In the genomic region with DNA sequence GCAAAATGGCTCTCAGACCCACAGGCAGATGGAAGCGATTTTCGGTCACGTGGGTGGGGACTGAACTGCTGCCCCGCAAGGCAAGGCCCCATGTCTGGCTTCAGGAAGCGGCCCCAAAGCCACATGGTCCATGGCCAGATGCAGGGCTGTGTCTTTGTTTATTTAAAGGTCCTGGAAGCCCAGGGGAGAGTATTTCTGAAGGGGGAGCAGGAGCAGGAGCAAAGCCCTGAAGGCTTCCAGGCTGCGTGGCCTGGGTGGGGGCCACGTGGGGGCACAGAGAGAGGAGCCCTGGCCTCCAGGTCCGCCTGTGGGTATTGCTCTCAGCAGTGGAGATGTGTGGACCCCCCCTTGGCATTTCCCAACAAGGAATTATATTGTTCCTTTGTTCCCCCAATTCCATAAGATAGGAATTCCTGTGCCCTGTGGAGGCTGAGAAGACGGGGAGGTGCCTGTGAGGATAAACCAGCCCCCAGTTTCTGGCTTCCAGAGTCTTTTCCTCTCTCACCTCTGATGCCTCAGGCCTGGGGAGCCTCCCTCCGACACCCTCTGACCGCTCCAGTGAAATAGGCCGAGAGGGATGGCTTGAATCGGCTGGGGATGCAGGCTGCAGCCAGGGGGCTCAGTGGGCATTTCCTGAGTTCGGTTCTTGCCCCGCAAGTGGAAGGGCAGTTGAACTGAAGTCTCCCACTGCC, we compare ENCODE assay signal across 13 cellular contexts.
A peak's percentile ranks its signal among the peaks of the same experiment; 100 is the strongest.
DNase-seq lines count a peak whose midpoint lies in the region; TF ChIP-seq lines count a peak whose summit lies in the region.
"Had no signal": no experiment of that assay in that cellular context is flagged by ENCODE, and none has a peak within 500 bp of the region (broad histone marks: within the 10 kb centered on the region; RNA-seq: fewer than 3 reads in every experiment).

No MANE protein-coding gene starts in this region.

- H3K56ac ChIP-seq in H9 (ENCODE audit: insufficient read length, low read depth, low read length), result no peak overlapping the region

- no peaks in the 10 kb centered on the region for H3K23me2 ChIP-seq in H9 (ENCODE audit: insufficient read length, low read depth, low read length, poor library complexity, severe bottlenecking)

- DNase-seq in A673 (ENCODE audit: low spot score), result no peak
- no peak for DNase-seq in H9
- no peak for DNase-seq in astrocyte of the spinal cord (ENCODE audit: low read depth, low spot score)
- no peak for DNase-seq in mesothelial cell of epicardium (ENCODE audit: low spot score in 2 of 2, unreplicated experiment in 2 of 2)
- no peak for DNase-seq in NOMO-1 (lab: John Stamatoyannopoulos, UW; ENCODE audit: unreplicated experiment in 2 of 2)
- no peak for DNase-seq in central memory CD4-positive, alpha-beta T cell
- DNase-seq in UCSD-AML1 (lab: John Stamatoyannopoulos, UW; ENCODE audit: unreplicated experiment), result no peak
- DNase-seq in GM13977 (ENCODE audit: low spot score), result no peak
- DNase-seq: activated T-cell treated with anti-CD3 and anti-CD28 coated beads, Interleukin-2, amount 50 U/mL, for 48 hours; NCI-H526 treated with DMSO at 0.1 percent for 48 hours; T-helper 9 cell had no signal

- no peak overlapping the region for H4K5ac ChIP-seq in H9 (ENCODE audit: insufficient read length, low read depth, low read length)

- H3K4me1 ChIP-seq in A673 (ENCODE audit: insufficient read depth, low read length, poor library complexity, severe bottlenecking) (peaks cover 59% of the 10 kb centered on the region), H9 (ENCODE audit: insufficient read depth, low read length) (peaks cover 2% of the 10 kb centered on the region; the same call in 1 of the 2 replicates)

- BruUV-seq in A673 (replicated peaks; lab: Mats Ljungman, UMichigan), result no TSS peak

- H3K27ac ChIP-seq in A673 (ENCODE audit: low read depth, low read length, poor library complexity, severe bottlenecking), result peak overlapping the region; percentile 65
- no peak overlapping the region for H3K27ac ChIP-seq in H9 (ENCODE audit: insufficient read length, low read depth, low read length)
- H3K27ac ChIP-seq: KMS-11 had no signal

- H3K4me2 ChIP-seq in H9 (ENCODE audit: insufficient read depth, insufficient read length, low read length), result no peak overlapping the region
- H3K4me2 ChIP-seq: KMS-11 had no signal

- peak overlapping the region; percentile 17 for H3K18ac ChIP-seq in H9 (ENCODE audit: insufficient read length, low read depth, low read length)

- H3K4me3 ChIP-seq in A673 (ENCODE audit: low read depth, low read length, poor library complexity, severe bottlenecking), result no peak overlapping the region
- H3K4me3 ChIP-seq in astrocyte of the spinal cord (ENCODE audit: low read depth, low read length), result no peak overlapping the region

- H3K27me3 ChIP-seq in A673 (replicated peaks; ENCODE audit: insufficient read depth, low read depth, low read length, poor library complexity) (no peaks in the 10 kb centered on the region), H9 (ENCODE audit: insufficient read depth, low read length) (no peaks in the 10 kb centered on the region)

- H3K14ac ChIP-seq in H9 (ENCODE audit: insufficient read depth, low read length), result peak overlapping the region; percentile 64

- peaks cover 8% of the 10 kb centered on the region for H3K36me3 ChIP-seq in A673 (ENCODE audit: insufficient read depth, low read length, poor library complexity, severe bottlenecking)

- CTCF ChIA-PET in A673 (lab: Charles Lee), result no interaction called here

- H3K4me1 Mint-ChIP-seq in H9, result peaks cover 43 to 55% of the 10 kb centered on the region in 2 experiments
- H3K4me1 Mint-ChIP-seq in mesothelial cell of epicardium, result peaks cover 59% of the 10 kb centered on the region

- POLR2A ChIA-PET in A673 (lab: Charles Lee; ENCODE audit: low non-redundant PET), result no interaction called here

- WGBS in H9 (ENCODE audit: extremely low coverage, insufficient read length, low lambda C conversion rate), result no CpG with 5 or more reads among the region's 15 CpGs

- H3K27ac Mint-ChIP-seq in H9 (peak overlapping the region; percentile 86 to 93 (median 89)), mesothelial cell of epicardium (peak overlapping the region; percentile 84)

- H4K8ac ChIP-seq in H9 (replicated peaks; ENCODE audit: insufficient read length, low read depth, low read length), result no peak overlapping the region

- H2BK20ac ChIP-seq in H9 (ENCODE audit: low read depth, low read length, poor library complexity, severe bottlenecking), result no peak overlapping the region

- no peak overlapping the region; the same call in 1 of the 2 replicates for H3K4ac ChIP-seq in H9 (ENCODE audit: low read depth, low read length)

- H3K79me1 ChIP-seq in H9 (ENCODE audit: insufficient read depth, low read depth, low read length, poor library complexity, severe bottlenecking), result peaks cover 4% of the 10 kb centered on the region

- H3K27me3 Mint-ChIP-seq in H9 (ENCODE audit: low read depth) (no peaks in the 10 kb centered on the region), mesothelial cell of epicardium (ENCODE audit: low read depth) (no peaks in the 10 kb centered on the region)

- in situ Hi-C loops in astrocyte of the spinal cord (cut with HindIII; ENCODE audit: low sequenced_read_pairs), result no loop called here
- in situ Hi-C loops in GM13977 (cut with MboI; ENCODE audit: low pct_unique_long_range_greater_than_20kb, low sequenced_read_pairs, unreplicated experiment), result no loop called here

- H2BK120ac ChIP-seq in H9 (ENCODE audit: low read depth, low read length, poor library complexity, severe bottlenecking), result no peak overlapping the region

- H3K36me3 Mint-ChIP-seq in H9 (ENCODE audit: insufficient read depth in 1 of 3, low read depth in 3 of 3) (peaks cover 5 to 10% (median 8%) of the 10 kb centered on the region in 3 experiments), mesothelial cell of epicardium (peaks cover 8% of the 10 kb centered on the region)

- peaks cover 14% of the 10 kb centered on the region; the same call in 1 of the 2 replicates for H3K79me2 ChIP-seq in H9 (ENCODE audit: insufficient read depth, low read length)

- H3K4me3 Mint-ChIP-seq in H9, result no peak overlapping the region; a peak in 2 of 5 replicates
- H3K4me3 Mint-ChIP-seq in mesothelial cell of epicardium, result no peak overlapping the region
- H3K4me3 Mint-ChIP-seq: CD14-positive monocyte had no signal

- H3K9me3 ChIP-seq in A673 (ENCODE audit: low read depth, low read length, poor library complexity, severe bottlenecking), result no peaks in the 10 kb centered on the region
- H3K9me3 ChIP-seq in H9 (ENCODE audit: control insufficient read depth, low read depth, low read length), result no peaks in the 10 kb centered on the region

- no peak overlapping the region for H3K9ac ChIP-seq in H9 (ENCODE audit: extremely low read depth, insufficient read length, low read length)
- H3K9ac ChIP-seq: KMS-11 had no signal

- TF ChIP-seq CTCF in A673 (conservative IDR thresholded peaks at IDR 0.05; ENCODE audit: low read depth, low read length) (no peak), H9 (conservative IDR thresholded peaks at IDR 0.05) (no peak; the same call in 2 of the 3 replicates), astrocyte of the spinal cord (IDR thresholded peaks at IDR 0.05; ENCODE audit: low read depth, low read length) (peak; percentile 9), mesothelial cell of epicardium (IDR thresholded peaks at IDR 0.05; ENCODE audit: unreplicated experiment) (no peak), GM13977 (IDR thresholded peaks at IDR 0.05; ENCODE audit: extremely low read depth, insufficient read depth, missing control alignments) (no peak)

- no peaks in the 10 kb centered on the region for H4K20me1 ChIP-seq in H9 (ENCODE audit: control insufficient read depth, insufficient read depth, insufficient read length)

- no peak overlapping the region for H2AK5ac ChIP-seq in H9 (ENCODE audit: insufficient read length, low read length)

- no peak overlapping the region for H3T11ph ChIP-seq in H9 (ENCODE audit: low read length)

- H2AFZ ChIP-seq in H9 (ENCODE audit: low read length), result no peak overlapping the region

- no peak overlapping the region for H2BK12ac ChIP-seq in H9 (ENCODE audit: insufficient read length, low read depth, low read length)

- no peak overlapping the region for H3K23ac ChIP-seq in H9 (ENCODE audit: insufficient read length, low read depth, low read length)

- no peak overlapping the region for H2BK5ac ChIP-seq in H9 (ENCODE audit: insufficient read length, low read length)

- no peak overlapping the region for H2BK15ac ChIP-seq in H9 (ENCODE audit: low read depth, low read length)

- H3K9me3 Mint-ChIP-seq in H9, result no peaks in the 10 kb centered on the region
- H3K9me3 Mint-ChIP-seq in mesothelial cell of epicardium, result no peaks in the 10 kb centered on the region

- H4K91ac ChIP-seq in H9 (ENCODE audit: insufficient read length, low read depth, low read length), result no peak overlapping the region

- intact Hi-C loops in A673 (cut with micrococcal nuclease; ENCODE audit: unreplicated experiment), result no loop called here
